1 cellular context compared by ENCODE assay signal in the genomic region with DNA sequence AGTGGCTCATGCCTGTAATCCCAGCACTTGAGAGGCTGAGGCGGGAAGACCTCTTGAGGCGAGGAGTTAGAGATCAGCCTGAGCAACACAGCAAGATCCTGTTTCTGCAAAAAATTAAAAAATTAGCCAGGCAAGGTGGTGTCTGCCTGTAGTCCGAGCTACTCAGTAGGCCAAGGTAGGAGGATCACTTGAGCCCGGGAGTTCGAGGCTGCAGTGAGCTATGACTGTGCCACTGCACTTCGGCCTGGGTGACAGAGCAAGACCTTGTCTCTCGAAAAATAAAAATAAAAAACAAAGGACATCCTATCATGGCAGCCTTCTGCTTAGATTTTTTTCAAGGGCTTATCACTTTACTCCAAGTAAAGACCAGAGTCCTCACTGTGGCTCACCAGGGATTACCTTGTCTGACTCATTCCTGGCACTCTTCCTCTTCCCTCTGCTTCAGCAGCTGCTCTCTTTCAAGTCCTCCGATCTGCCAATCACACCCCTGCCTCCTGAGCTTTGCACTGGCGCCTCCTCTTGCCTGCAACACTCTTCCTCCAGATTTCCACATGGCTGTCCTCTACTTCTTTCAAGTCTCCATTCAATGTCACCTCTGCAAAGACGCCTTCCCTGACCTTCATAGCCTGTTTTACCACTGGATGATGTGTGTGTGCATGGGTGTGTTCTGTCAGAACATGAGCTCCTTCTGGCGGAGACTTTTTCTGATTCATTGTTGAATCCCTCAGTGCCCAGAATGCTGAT.
TF ChIP-seq lines count a peak whose summit lies in the region.

No MANE protein-coding gene starts in this region.

TF ChIP-seq in HCT116, 20 proteins besides CTCF, POLR2A, EP300 and RAD21 (continued from another document):
- TF ChIP-seq, protein P1, sequence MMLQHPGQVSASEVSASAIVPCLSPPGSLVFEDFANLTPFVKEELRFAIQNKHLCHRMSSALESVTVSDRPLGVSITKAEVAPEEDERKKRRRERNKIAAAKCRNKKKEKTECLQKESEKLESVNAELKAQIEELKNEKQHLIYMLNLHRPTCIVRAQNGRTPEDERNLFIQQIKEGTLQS (IDR thresholded peaks at IDR 0.05), result no peak
- no peak for TF ChIP-seq SRF (IDR thresholded peaks at IDR 0.05; ENCODE audit: low read depth)
- TF ChIP-seq FOSL1 (IDR thresholded peaks at IDR 0.05; ENCODE audit: low read depth), result peak; percentile 69
- TF ChIP-seq POLR2AphosphoS5 (IDR thresholded peaks at IDR 0.05; ENCODE audit: low read depth, low read length), result peak; percentile 52; the same call in 1 of the 2 replicates
- TF ChIP-seq CBX3 (IDR thresholded peaks at IDR 0.05; ENCODE audit: low read depth), result peak; percentile 74
- TF ChIP-seq EZH2 (IDR thresholded peaks at IDR 0.05), result no peak
- peak; percentile 98 for TF ChIP-seq TCF7L2 (IDR thresholded peaks at IDR 0.05; ENCODE audit: borderline replicate concordance, extremely low read depth, insufficient read depth, insufficient read length)
- TF ChIP-seq ZNF274 (IDR thresholded peaks at IDR 0.05; ENCODE audit: low read depth, low read length), result no peak
- TF ChIP-seq SIN3A (IDR thresholded peaks at IDR 0.05; ENCODE audit: low read depth), result no peak; the same call in 1 of the 2 replicates
- TF ChIP-seq JUND (IDR thresholded peaks at IDR 0.05), result peak; percentile 72
- TF ChIP-seq, protein P2, sequence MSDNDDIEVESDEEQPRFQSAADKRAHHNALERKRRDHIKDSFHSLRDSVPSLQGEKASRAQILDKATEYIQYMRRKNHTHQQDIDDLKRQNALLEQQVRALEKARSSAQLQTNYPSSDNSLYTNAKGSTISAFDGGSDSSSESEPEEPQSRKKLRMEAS (IDR thresholded peaks at IDR 0.05), result peak; percentile 61
- peak; percentile 69 for TF ChIP-seq SP1 (IDR thresholded peaks at IDR 0.05; ENCODE audit: low read depth)
- TF ChIP-seq ELF1 (IDR thresholded peaks at IDR 0.05; ENCODE audit: borderline replicate concordance, low read depth), result no peak
- no peak for TF ChIP-seq EGR1 (IDR thresholded peaks at IDR 0.05; ENCODE audit: low read depth)
- TF ChIP-seq, protein P3, sequence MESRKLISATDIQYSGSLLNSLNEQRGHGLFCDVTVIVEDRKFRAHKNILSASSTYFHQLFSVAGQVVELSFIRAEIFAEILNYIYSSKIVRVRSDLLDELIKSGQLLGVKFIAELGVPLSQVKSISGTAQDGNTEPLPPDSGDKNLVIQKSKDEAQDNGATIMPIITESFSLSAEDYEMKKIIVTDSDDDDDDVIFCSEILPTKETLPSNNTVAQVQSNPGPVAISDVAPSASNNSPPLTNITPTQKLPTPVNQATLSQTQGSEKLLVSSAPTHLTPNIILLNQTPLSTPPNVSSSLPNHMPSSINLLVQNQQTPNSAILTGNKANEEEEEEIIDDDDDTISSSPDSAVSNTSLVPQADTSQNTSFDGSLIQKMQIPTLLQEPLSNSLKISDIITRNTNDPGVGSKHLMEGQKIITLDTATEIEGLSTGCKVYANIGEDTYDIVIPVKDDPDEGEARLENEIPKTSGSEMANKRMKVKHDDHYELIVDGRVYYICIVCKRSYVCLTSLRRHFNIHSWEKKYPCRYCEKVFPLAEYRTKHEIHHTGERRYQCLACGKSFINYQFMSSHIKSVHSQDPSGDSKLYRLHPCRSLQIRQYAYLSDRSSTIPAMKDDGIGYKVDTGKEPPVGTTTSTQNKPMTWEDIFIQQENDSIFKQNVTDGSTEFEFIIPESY (IDR thresholded peaks at IDR 0.05; ENCODE audit: extremely low read depth, insufficient replicate concordance, low read length), result no peak
- TF ChIP-seq REST (IDR thresholded peaks at IDR 0.05; ENCODE audit: low read depth), result no peak
- TF ChIP-seq CEBPB (IDR thresholded peaks at IDR 0.05; ENCODE audit: low read depth), result no peak; the same call in 1 of the 2 replicates
- peak; percentile 26 for TF ChIP-seq YY1 (IDR thresholded peaks at IDR 0.05; ENCODE audit: extremely low read depth, insufficient replicate concordance, low read depth, low read length)
